In the genomic region with DNA sequence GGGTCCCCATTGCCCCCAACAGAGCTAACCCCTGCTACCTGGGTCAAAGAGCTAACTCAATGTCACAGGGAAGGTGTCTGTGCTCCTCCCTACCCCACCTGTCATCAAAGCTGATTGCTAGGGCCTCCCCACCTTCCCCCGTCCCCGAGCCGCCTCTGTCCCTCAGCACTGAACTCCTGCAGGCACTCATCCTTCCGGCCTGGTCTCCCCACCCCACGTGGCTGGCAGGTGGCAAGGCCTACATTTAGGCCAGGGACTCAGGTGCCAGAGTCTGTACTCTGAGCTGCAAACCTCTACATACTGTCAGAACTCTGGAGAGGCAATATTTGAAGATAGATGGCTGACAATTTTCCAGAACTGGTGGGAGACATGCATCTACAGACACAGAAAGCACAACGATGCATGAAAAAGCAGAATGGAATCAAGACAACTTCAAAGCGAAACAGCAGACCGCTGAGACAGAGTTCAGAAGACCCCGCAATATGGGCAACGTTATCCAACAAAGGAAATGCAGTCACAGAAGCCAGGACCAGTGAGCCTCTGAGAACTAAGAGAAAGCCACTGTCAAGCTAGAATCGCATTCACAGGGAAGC, we compare ENCODE assay signal across 24 cellular contexts.
DNase-seq lines count a peak whose midpoint lies in the region; ATAC-seq, FAIRE-seq and TF ChIP-seq lines count a peak whose summit lies in the region.
"Had no signal": no experiment of that assay in that cellular context is flagged by ENCODE, and none has a peak within 500 bp of the region (broad histone marks: within the 10 kb centered on the region; RNA-seq: fewer than 3 reads in every experiment).

No MANE protein-coding gene starts in this region.

- no peak overlapping the region for H3K27ac ChIP-seq in heart right ventricle
- H3K27ac ChIP-seq in substantia nigra (ENCODE audit: low read depth, low read length, poor library complexity, severe bottlenecking), result peak overlapping the region; percentile 26
- H3K27ac ChIP-seq: KMS-11, lower lobe of right lung, suprapubic skin, VCaP had no signal

- no peaks in the 10 kb centered on the region for H3K27me3 ChIP-seq in heart right ventricle
- H3K27me3 ChIP-seq: spleen, suprapubic skin had no signal

- H3K36me3 Mint-ChIP-seq in T-cell, result peaks cover 11% of the 10 kb centered on the region
- H3K36me3 Mint-ChIP-seq: activated CD4-positive, alpha-beta memory T cell treated with anti-CD3 and anti-CD28 coated beads for 36 hours had no signal

- no peaks in the 10 kb centered on the region for H3K36me3 ChIP-seq in heart right ventricle
- H3K36me3 ChIP-seq: suprapubic skin had no signal

- intact Hi-C loops in cardiac septum (cut with DNase I), result no loop called here
- intact Hi-C loops in heart right ventricle (cut with DNase I), result no loop called here

- peaks cover 9 to 44% (median 25%) of the 10 kb centered on the region in 9 donors for H3K4me1 ChIP-seq in heart right ventricle

- no peak overlapping the region for H3K4me3 ChIP-seq in heart right ventricle
- H3K4me3 ChIP-seq: lower lobe of right lung, spleen, suprapubic skin had no signal

- no peak for TF ChIP-seq CTCF in heart right ventricle (IDR thresholded peaks at IDR 0.05)

- CTCF ChIA-PET in T-cell (lab: Charles Lee), result interaction anchor here in 1 of 2 donors (0.5 kb wide), 1 partner anchor 90 kb away, joined by 3 read pairs; no protein-coding TSS in a partner anchor

- H3K27me3 Mint-ChIP-seq in T-cell, result no peaks in the 10 kb centered on the region
- H3K27me3 Mint-ChIP-seq: activated CD4-positive, alpha-beta memory T cell treated with anti-CD3 and anti-CD28 coated beads for 36 hours had no signal

- peak overlapping the region in 1 of 3 donors; percentile 44 for H3K4me3 Mint-ChIP-seq in T-cell
- H3K4me3 Mint-ChIP-seq: activated CD4-positive, alpha-beta memory T cell treated with anti-CD3 and anti-CD28 coated beads for 36 hours had no signal

- ATAC-seq in heart right ventricle (no peak), T-cell (replicated peaks in 1 of 4) (no peak)

- POLR2A ChIA-PET in T-cell (lab: Charles Lee), result interaction anchor here in 1 of 2 donors (0.5 kb wide), 1 partner anchor 93 kb away, joined by 3 read pairs; no protein-coding TSS in a partner anchor

- no peaks in the 10 kb centered on the region for H3K9me3 ChIP-seq in heart right ventricle
- H3K9me3 ChIP-seq: lower lobe of right lung, spleen, suprapubic skin had no signal

- DNase-seq in cardiac septum (ENCODE audit: low spot score) (peak; percentile 63), heart right ventricle (no peak), T-cell (peak in 1 of 34 experiments; percentile 19), islet precursor cell (peak; percentile 40), substantia nigra (lab: John Stamatoyannopoulos, UW) (no peak), urothelium cell line (ENCODE audit: low spot score) (no peak), NCI-H510A (lab: John Stamatoyannopoulos, UW) (no peak), DMS53 (lab: John Stamatoyannopoulos, UW) (no peak)
- DNase-seq: activated CD4-positive, alpha-beta memory T cell treated with anti-CD3 and anti-CD28 coated beads for 36 hours; activated T-cell treated with anti-CD3 and anti-CD28 coated beads, Interleukin-2, amount 50 U/mL, for 48 hours; COR-L47; H7; lower lobe of right lung; NCI-H1048; NCI-H1930; NCI-H345; nucleus accumbens; retina; SHP77 treated with DMSO at 0.1 percent for 48 hours; spleen had no signal

- peaks cover 51 to 66% (median 53%) of the 10 kb centered on the region in 3 donors for H3K4me1 Mint-ChIP-seq in T-cell

- 70 to 77% methylated on average over 11 of the region's 11 CpGs for WGBS in heart right ventricle, 2 donors

- no peaks in the 10 kb centered on the region for H3K9me3 Mint-ChIP-seq in T-cell
- H3K9me3 Mint-ChIP-seq: activated CD4-positive, alpha-beta memory T cell treated with anti-CD3 and anti-CD28 coated beads for 36 hours had no signal

- no peak for FAIRE-seq in urothelium cell line (lab: Jason Lieb, UNC)
- FAIRE-seq: endothelial cell of umbilical vein had no signal

- peak overlapping the region; percentile 50 to 66 for H3K27ac Mint-ChIP-seq in T-cell
- H3K27ac Mint-ChIP-seq: activated CD4-positive, alpha-beta memory T cell treated with anti-CD3 and anti-CD28 coated beads for 36 hours had no signal

Comparison
In these comparisons a context has a peak if more than half of its experiments do, and no peak if none do; other contexts are left out.
1. DNase-seq: peak in cardiac septum (single experiment) and islet precursor cell (single experiment); none in heart right ventricle (0 of 2), substantia nigra (0 of 49), urothelium cell line (single experiment), NCI-H510A (single experiment) and DMS53 (single experiment).